Comparison of ENCODE assay signal across 2 cellular contexts in the genomic region with DNA sequence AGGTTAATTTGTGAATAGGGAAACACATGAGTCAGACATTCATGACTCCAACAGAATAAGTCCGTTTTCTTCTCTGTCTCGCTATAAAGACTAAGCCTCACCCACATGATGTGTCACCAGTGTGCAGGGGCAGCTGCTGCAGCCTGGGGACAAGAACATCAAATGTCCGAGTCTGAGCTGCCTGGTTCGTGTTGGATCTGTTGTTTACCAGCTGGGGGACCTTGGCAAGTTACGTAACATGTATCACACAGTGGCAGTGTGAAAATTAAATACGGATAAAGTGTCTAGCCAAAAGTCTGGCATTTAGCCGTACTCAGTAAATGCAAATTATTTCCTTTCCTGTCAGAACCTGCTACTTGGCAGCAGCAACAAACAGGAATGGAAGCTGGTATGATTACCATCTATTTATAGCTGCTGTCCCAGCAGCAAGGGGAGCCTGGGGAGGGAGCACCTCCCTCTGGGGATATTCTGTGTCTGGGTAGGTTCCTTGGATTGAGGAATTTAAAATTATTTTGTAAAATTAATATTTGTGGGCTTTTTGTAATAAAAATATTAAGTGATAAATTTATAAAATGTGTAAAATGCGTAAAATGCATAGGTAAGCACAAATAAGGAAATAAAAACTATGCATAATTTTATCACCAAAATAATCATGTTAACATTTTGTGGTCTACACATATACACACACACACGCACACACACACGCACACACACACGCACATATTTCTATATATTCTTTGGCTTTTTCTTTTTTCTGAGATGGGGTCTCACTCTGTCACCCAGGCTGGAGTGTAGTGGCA.
TF ChIP-seq lines count a peak whose summit lies in the region.

No MANE protein-coding gene starts in this region.

TF ChIP-seq in A549, 52 proteins besides CTCF, POLR2A, EP300 and RAD21:
- TF ChIP-seq MAFK (IDR thresholded peaks at IDR 0.05; ENCODE audit: partially characterized antibody): peak; percentile 25
- no peak for TF ChIP-seq HOXB5 (CRISPR knock-in tag; IDR thresholded peaks at IDR 0.05)

TF ChIP-seq in HepG2, 621 proteins besides CTCF, POLR2A, EP300 and RAD21:
- TF ChIP-seq SAP130 (CRISPR knock-in tag; IDR thresholded peaks at IDR 0.05; ENCODE audit: low read depth) (peak; percentile 53), FOXA1 (IDR thresholded peaks at IDR 0.05) (no peak), FOXA1 (CRISPR knock-in tag; IDR thresholded peaks at IDR 0.05) (peak; percentile 57), MAFK (conservative IDR thresholded peaks at IDR 0.05 in 1 of 2, IDR thresholded peaks at IDR 0.05 in 1 of 2; ENCODE audit: low read length in 2 of 2) (peak; percentile 57 to 90; a peak in 3 of 4 replicates), ZNF383 (CRISPR knock-in tag; IDR thresholded peaks at IDR 0.05; ENCODE audit: borderline replicate concordance) (no peak), CEBPB (IDR thresholded peaks at IDR 0.05; ENCODE audit: borderline replicate concordance, low read depth, low read length) (peak; percentile 44; the same call in 1 of the 2 replicates), GATAD1 (CRISPR knock-in tag; IDR thresholded peaks at IDR 0.05) (0 out of 2 replicates have a peak, but pooled peaks have one; percentile 37), CEBPG (CRISPR knock-in tag; IDR thresholded peaks at IDR 0.05) (peak; percentile 51; the same call in 1 of the 2 replicates), TBX2 (CRISPR knock-in tag; IDR thresholded peaks at IDR 0.05; ENCODE audit: borderline replicate concordance) (peak; percentile 30; the same call in 1 of the 2 replicates), FOXO1 (CRISPR knock-in tag; IDR thresholded peaks at IDR 0.05) (peak; percentile 73; the same call in 1 of the 2 replicates), MAFF (IDR thresholded peaks at IDR 0.05; ENCODE audit: low read depth, low read length) (peak; percentile 79), FOXA3 (CRISPR knock-in tag; IDR thresholded peaks at IDR 0.05) (peak; percentile 60), KDM1A (CRISPR knock-in tag; IDR thresholded peaks at IDR 0.05) (no peak), SKI (IDR thresholded peaks at IDR 0.05; ENCODE audit: partially characterized antibody) (peak; percentile 20), GTF3A (CRISPR knock-in tag; conservative IDR thresholded peaks at IDR 0.05) (no peak), FOSL2 (CRISPR knock-in tag; IDR thresholded peaks at IDR 0.05) (peak; percentile 27; the same call in 1 of the 2 replicates), TEAD3 (CRISPR knock-in tag; optimal IDR thresholded peaks at IDR 0.05; ENCODE audit: borderline replicate concordance) (peak; percentile 13), ZSCAN22 (CRISPR knock-in tag; IDR thresholded peaks at IDR 0.05) (no peak), FOXK1 (CRISPR knock-in tag; IDR thresholded peaks at IDR 0.05; ENCODE audit: borderline replicate concordance, low read depth) (peak; percentile 42; the same call in 1 of the 2 replicates), THAP11 (CRISPR knock-in tag; IDR thresholded peaks at IDR 0.05) (peak; percentile 48; the same call in 1 of the 2 replicates), FOXP1 (IDR thresholded peaks at IDR 0.05) (no peak), FOXP1 (CRISPR knock-in tag; IDR thresholded peaks at IDR 0.05) (0 out of 2 replicates have a peak, but pooled peaks have one; percentile 41), ARNTL (CRISPR knock-in tag; IDR thresholded peaks at IDR 0.05) (no peak), ZFP36L1 (CRISPR knock-in tag; IDR thresholded peaks at IDR 0.05) (0 out of 2 replicates have a peak, but pooled peaks have one; percentile 41), SALL2 (CRISPR knock-in tag; IDR thresholded peaks at IDR 0.05) (no peak)
- TF ChIP-seq, protein P1, sequence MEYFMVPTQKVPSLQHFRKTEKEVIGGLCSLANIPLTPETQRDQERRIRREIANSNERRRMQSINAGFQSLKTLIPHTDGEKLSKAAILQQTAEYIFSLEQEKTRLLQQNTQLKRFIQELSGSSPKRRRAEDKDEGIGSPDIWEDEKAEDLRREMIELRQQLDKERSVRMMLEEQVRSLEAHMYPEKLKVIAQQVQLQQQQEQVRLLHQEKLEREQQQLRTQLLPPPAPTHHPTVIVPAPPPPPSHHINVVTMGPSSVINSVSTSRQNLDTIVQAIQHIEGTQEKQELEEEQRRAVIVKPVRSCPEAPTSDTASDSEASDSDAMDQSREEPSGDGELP (IDR thresholded peaks at IDR 0.05; ENCODE audit: borderline replicate concordance, low read depth): peak; percentile 73; the same call in 1 of the 2 replicates
- TF ChIP-seq, protein P2, sequence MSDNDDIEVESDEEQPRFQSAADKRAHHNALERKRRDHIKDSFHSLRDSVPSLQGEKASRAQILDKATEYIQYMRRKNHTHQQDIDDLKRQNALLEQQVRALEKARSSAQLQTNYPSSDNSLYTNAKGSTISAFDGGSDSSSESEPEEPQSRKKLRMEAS (IDR thresholded peaks at IDR 0.05): no peak
- TF ChIP-seq, protein P3, sequence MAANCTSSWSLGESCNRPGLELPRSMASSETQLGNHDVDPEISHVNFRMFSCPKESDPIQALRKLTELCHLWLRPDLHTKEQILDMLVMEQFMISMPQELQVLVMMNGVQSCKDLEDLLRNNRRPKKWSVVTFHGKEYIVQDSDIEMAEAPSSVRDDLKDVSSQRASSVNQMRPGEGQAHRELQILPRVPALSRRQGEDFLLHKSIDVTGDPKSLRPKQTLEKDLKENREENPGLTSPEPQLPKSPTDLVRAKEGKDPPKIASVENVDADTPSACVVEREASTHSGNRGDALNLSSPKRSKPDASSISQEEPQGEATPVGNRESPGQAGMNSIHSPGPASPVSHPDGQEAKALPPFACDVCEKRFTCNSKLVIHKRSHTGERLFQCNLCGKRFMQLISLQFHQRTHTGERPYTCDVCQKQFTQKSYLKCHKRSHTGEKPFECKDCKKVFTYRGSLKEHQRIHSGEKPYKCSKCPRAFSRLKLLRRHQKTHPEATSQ (CRISPR knock-in tag; IDR thresholded peaks at IDR 0.05; ENCODE audit: borderline replicate concordance): no peak
- TF ChIP-seq, protein P4, sequence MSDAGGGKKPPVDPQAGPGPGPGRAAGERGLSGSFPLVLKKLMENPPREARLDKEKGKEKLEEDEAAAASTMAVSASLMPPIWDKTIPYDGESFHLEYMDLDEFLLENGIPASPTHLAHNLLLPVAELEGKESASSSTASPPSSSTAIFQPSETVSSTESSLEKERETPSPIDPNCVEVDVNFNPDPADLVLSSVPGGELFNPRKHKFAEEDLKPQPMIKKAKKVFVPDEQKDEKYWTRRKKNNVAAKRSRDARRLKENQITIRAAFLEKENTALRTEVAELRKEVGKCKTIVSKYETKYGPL (CRISPR knock-in tag; IDR thresholded peaks at IDR 0.05): peak; percentile 34; the same call in 1 of the 2 replicates
- TF ChIP-seq, protein P5, sequence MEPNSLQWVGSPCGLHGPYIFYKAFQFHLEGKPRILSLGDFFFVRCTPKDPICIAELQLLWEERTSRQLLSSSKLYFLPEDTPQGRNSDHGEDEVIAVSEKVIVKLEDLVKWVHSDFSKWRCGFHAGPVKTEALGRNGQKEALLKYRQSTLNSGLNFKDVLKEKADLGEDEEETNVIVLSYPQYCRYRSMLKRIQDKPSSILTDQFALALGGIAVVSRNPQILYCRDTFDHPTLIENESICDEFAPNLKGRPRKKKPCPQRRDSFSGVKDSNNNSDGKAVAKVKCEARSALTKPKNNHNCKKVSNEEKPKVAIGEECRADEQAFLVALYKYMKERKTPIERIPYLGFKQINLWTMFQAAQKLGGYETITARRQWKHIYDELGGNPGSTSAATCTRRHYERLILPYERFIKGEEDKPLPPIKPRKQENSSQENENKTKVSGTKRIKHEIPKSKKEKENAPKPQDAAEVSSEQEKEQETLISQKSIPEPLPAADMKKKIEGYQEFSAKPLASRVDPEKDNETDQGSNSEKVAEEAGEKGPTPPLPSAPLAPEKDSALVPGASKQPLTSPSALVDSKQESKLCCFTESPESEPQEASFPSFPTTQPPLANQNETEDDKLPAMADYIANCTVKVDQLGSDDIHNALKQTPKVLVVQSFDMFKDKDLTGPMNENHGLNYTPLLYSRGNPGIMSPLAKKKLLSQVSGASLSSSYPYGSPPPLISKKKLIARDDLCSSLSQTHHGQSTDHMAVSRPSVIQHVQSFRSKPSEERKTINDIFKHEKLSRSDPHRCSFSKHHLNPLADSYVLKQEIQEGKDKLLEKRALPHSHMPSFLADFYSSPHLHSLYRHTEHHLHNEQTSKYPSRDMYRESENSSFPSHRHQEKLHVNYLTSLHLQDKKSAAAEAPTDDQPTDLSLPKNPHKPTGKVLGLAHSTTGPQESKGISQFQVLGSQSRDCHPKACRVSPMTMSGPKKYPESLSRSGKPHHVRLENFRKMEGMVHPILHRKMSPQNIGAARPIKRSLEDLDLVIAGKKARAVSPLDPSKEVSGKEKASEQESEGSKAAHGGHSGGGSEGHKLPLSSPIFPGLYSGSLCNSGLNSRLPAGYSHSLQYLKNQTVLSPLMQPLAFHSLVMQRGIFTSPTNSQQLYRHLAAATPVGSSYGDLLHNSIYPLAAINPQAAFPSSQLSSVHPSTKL (CRISPR knock-in tag; IDR thresholded peaks at IDR 0.05): 0 out of 2 replicates have a peak, but pooled peaks have one; percentile 29
- TF ChIP-seq, protein P6, sequence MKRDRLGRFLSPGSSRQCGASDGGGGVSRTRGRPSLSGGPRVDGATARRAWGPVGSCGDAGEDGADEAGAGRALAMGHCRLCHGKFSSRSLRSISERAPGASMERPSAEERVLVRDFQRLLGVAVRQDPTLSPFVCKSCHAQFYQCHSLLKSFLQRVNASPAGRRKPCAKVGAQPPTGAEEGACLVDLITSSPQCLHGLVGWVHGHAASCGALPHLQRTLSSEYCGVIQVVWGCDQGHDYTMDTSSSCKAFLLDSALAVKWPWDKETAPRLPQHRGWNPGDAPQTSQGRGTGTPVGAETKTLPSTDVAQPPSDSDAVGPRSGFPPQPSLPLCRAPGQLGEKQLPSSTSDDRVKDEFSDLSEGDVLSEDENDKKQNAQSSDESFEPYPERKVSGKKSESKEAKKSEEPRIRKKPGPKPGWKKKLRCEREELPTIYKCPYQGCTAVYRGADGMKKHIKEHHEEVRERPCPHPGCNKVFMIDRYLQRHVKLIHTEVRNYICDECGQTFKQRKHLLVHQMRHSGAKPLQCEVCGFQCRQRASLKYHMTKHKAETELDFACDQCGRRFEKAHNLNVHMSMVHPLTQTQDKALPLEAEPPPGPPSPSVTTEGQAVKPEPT (CRISPR knock-in tag; IDR thresholded peaks at IDR 0.05; ENCODE audit: low read depth): no peak
TF ChIP-seq in HepG2: peak in this region for 20.
